ENCODE assay signal across 1 cellular context in the genomic region with DNA sequence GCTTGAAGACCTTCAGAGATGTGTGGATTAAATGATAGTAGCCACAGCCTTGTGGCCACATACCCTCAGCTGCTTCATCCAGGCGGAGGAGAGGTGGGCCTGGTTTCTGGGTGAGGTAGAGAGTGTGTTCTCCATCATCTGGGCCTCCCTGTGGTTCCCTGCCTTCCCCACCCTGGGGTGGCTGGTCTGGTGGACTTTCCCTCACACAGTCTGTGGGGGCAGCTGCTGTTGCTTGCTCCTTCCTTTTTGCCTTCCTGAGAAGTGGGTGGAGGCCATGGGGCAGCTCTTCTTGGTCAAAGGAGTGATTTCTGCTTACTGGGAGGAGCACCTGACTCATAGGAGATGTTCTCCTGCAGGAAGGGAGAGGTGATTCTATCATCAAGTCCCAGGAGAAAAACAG.
TF ChIP-seq lines count a peak whose summit lies in the region.

No MANE protein-coding gene starts in this region.

TF ChIP-seq in HepG2, 621 proteins besides CTCF, POLR2A, EP300 and RAD21 (continued from another document):
- TF ChIP-seq ZXDC (CRISPR knock-in tag; IDR thresholded peaks at IDR 0.05) (no peak), SP1 (IDR thresholded peaks at IDR 0.05) (no peak), SP1 (CRISPR knock-in tag; IDR thresholded peaks at IDR 0.05) (no peak)
